Comparison of ENCODE assay signal across 8 cellular contexts in genomic region chrX:109536439-109537323, GRCh38. TPM values are rescaled to one million over a fixed set of nuclear protein-coding genes. Genes with fewer than 3 reads are reported as not detected.
DNase-seq lines count a peak whose midpoint lies in the region; TF ChIP-seq lines count a peak whose summit lies in the region.

TSS of gene NXT2 (plus strand) at chrX:109536844. CDS start at chrX:109537007, 163 bp downstream.

- no peaks in the 10 kb centered on the region for H3K9me3 ChIP-seq in neuron (ENCODE audit: low read length)

- no peaks in the 10 kb centered on the region for H3K4me1 ChIP-seq in neuron (ENCODE audit: insufficient read depth, low read length)

- H3K27ac Mint-ChIP-seq in HFFc6, result peak within 1 kb of the TSS; percentile 99

- no peaks in the 10 kb centered on the region for H3K36me3 Mint-ChIP-seq in HFFc6 (ENCODE audit: low read depth)

- no peak for TF ChIP-seq CTCF in HFFc6 (IDR thresholded peaks at IDR 0.05)

- peak within 1 kb of the TSS; percentile 92 for H2AFZ ChIP-seq in neuron (ENCODE audit: low read depth, low read length)

- H3K4me3 Mint-ChIP-seq in HFFc6, result peak within 1 kb of the TSS; percentile 98

- in situ Hi-C loops in SK-MEL-5 (cut with HindIII; ENCODE audit: low pct_unique_long_range_greater_than_20kb, low sequenced_read_pairs), result no loop called here

- no peaks in the 10 kb centered on the region for H3K27me3 ChIP-seq in neuron (ENCODE audit: insufficient read depth, low read length)

- H3K36me3 ChIP-seq in neuron (ENCODE audit: insufficient read depth, low read length), result no peaks in the 10 kb centered on the region

- DNase-seq in GM04504 (ENCODE audit: low read depth) (peak; percentile 76), HFFc6 (peak; percentile 86), NAMALWA (ENCODE audit: low spot score) (peak; percentile 88), SK-MEL-5 (ENCODE audit: low read depth, low spot score) (peak; percentile 89), foreskin melanocyte (peak; percentile 82), stromal cell of bone marrow (ENCODE audit: low read depth) (peak; percentile 79)
- DNase-seq in activated naive CD4-positive, alpha-beta T cell treated with Interleukin-2 at 50 U/mL for 16 hours, result peak; percentile 87

- no peaks in the 10 kb centered on the region for H3K27me3 Mint-ChIP-seq in HFFc6 (ENCODE audit: insufficient read depth)

- H3K4me3 ChIP-seq in neuron (ENCODE audit: low read length), result peak within 1 kb of the TSS; percentile 50

- no peaks in the 10 kb centered on the region for H3K9me3 Mint-ChIP-seq in HFFc6

- H3K4me1 Mint-ChIP-seq in HFFc6 (ENCODE audit: low read depth), result peaks cover 6% of the 10 kb centered on the region

RNA-seq across cellular contexts. Expression of gene NXT2, which starts in this region (rescaled TPM):
- total RNA-seq in HFFc6 (2021; fragmentation: NEBNext Ultra II Directional; extraction: Animal tissue kit (Norgen Biotek cat#: 25700)), result 1 to 10 TPM; 4.8 to 8.8 (median 6.9) TPM
- 22.8 and 23.2 TPM in 2 replicates for total RNA-seq in SK-MEL-5 (2014; rRNA removed; shearing (Covaris generic))
- polyA plus RNA-seq in SK-MEL-5 (2015; cell fraction: cytosol; rRNA removed), result 13.0 and 13.8 TPM in 2 replicates
- polyA plus RNA-seq in SK-MEL-5 (2015; cell fraction: nucleus; rRNA removed), result 5.1 and 5.8 TPM in 2 replicates

Comparison
In these comparisons a context has a peak if more than half of its experiments do, and no peak if none do; other contexts are left out.
1. Peak in every context shown above with its lines: DNase-seq and H3K4me3 ChIP-seq.